ENCODE assay signal across 16 cellular contexts in the genomic region with DNA sequence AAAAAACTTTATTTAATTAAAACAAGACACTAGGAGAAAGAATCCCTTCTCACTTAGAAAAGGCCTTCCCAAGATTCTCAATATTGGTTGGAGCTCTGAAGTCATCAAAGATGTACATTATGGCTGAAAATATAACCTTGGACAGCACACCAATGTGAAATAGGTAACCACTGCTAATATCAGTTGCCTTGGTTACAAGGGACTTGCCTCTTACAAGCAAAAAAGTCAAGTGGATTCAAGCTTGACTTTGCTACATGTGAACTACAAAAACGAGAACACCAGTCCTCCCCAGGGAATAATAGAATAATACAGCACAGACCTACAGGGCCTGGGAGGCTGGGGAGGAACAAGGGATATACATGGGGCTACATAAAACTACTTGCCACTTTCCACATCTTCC. TPM values are rescaled to one million over a fixed set of nuclear protein-coding genes. Genes with fewer than 3 reads are reported as not detected.
DNase-seq lines count a peak whose midpoint lies in the region; ATAC-seq and TF ChIP-seq lines count a peak whose summit lies in the region.
"Had no signal": no experiment of that assay in that cellular context is flagged by ENCODE, and none has a peak within 500 bp of the region (broad histone marks: within the 10 kb centered on the region; RNA-seq: fewer than 3 reads in every experiment).

No MANE protein-coding gene starts in this region.

- intact Hi-C loops in breast epithelium (cut with DNase I; ENCODE audit: low total_unique reads): no loop called here

- TF ChIP-seq POLR2A in breast epithelium (IDR thresholded peaks at IDR 0.05): no peak

- no peak for TF ChIP-seq CTCF in breast epithelium (IDR thresholded peaks at IDR 0.05)

- H3K4me3 Mint-ChIP-seq in T-helper 2 cell treated with Interferon-gamma antibody and Interleukin-4, amounts not matched to agents 5 μg/mL and 100 μg/mL, for 36 hours: no peak overlapping the region
- H3K4me3 Mint-ChIP-seq: activated CD4-positive, alpha-beta memory T cell treated with anti-CD3 and anti-CD28 coated beads for 36 hours had no signal

- H3K4me3 ChIP-seq in breast epithelium: no peak overlapping the region

- H3K4me1 Mint-ChIP-seq in T-helper 2 cell treated with Interferon-gamma antibody and Interleukin-4, amounts not matched to agents 5 μg/mL and 100 μg/mL, for 36 hours (ENCODE audit: low read depth): no peaks in the 10 kb centered on the region

- no peaks in the 10 kb centered on the region for H3K36me3 Mint-ChIP-seq in T-helper 2 cell treated with Interferon-gamma antibody and Interleukin-4, amounts not matched to agents 5 μg/mL and 100 μg/mL, for 36 hours (ENCODE audit: low read depth)
- H3K36me3 Mint-ChIP-seq: activated CD4-positive, alpha-beta memory T cell treated with anti-CD3 and anti-CD28 coated beads for 36 hours had no signal

- peak; percentile 69 for ATAC-seq in HG02678 (IDR thresholded peaks at IDR 0.05; ENCODE audit: unreplicated experiment)
- peak; percentile 70 for ATAC-seq in HG03520 (IDR thresholded peaks at IDR 0.05; ENCODE audit: unreplicated experiment)

- no peaks in the 10 kb centered on the region for H3K9me3 Mint-ChIP-seq in T-helper 2 cell treated with Interferon-gamma antibody and Interleukin-4, amounts not matched to agents 5 μg/mL and 100 μg/mL, for 36 hours
- H3K9me3 Mint-ChIP-seq: activated CD4-positive, alpha-beta memory T cell treated with anti-CD3 and anti-CD28 coated beads for 36 hours had no signal

- H3K9me3 ChIP-seq in breast epithelium: no peaks in the 10 kb centered on the region

- no peaks in the 10 kb centered on the region for H3K4me1 ChIP-seq in breast epithelium

- H3K27me3 Mint-ChIP-seq in T-helper 2 cell treated with Interferon-gamma antibody and Interleukin-4, amounts not matched to agents 5 μg/mL and 100 μg/mL, for 36 hours (ENCODE audit: low read depth): peaks cover 3% of the 10 kb centered on the region

- H3K27ac ChIP-seq in breast epithelium: no peak overlapping the region
- H3K27ac ChIP-seq: HL-60, RWPE1 had no signal

- no peaks in the 10 kb centered on the region for H3K36me3 ChIP-seq in breast epithelium

- no peak overlapping the region for H3K27ac Mint-ChIP-seq in T-helper 2 cell treated with Interferon-gamma antibody and Interleukin-4, amounts not matched to agents 5 μg/mL and 100 μg/mL, for 36 hours
- H3K27ac Mint-ChIP-seq: activated CD4-positive, alpha-beta memory T cell treated with anti-CD3 and anti-CD28 coated beads for 36 hours had no signal

- peak; percentile 29 for DNase-seq in NCI-H748 (lab: John Stamatoyannopoulos, UW; ENCODE audit: unreplicated experiment)
- no peak for DNase-seq in NCI-H748 treated with DMSO at 0.1 percent for 48 hours (lab: John Stamatoyannopoulos, UW)
- no peak for DNase-seq in hepatic stellate cell (ENCODE audit: low spot score)
- no peak for DNase-seq in AML-193 (lab: John Stamatoyannopoulos, UW)
- no peak for DNase-seq in T-helper 2 cell treated with Interferon-gamma antibody and Interleukin-4, amounts not matched to agents 5 μg/mL and 100 μg/mL, for 36 hours (ENCODE audit: low spot score)
- DNase-seq in breast epithelium (ENCODE audit: low spot score in 2 of 2): no peak
- DNase-seq: activated CD4-positive, alpha-beta memory T cell treated with anti-CD3 and anti-CD28 coated beads for 36 hours; activated effector memory CD4-positive, alpha-beta T cell treated with anti-CD3 and anti-CD28 coated beads, Interleukin-2, amount 50 U/mL, for 16 hours; DND-41; effector memory CD4-positive, alpha-beta T cell; foreskin melanocyte; NCI-H524 treated with DMSO at 0.1 percent for 48 hours had no signal

- no peaks in the 10 kb centered on the region for H3K27me3 ChIP-seq in breast epithelium

RNA-seq across cellular contexts. Expression of a gene that starts 46.1 kb away (rescaled TPM):
- total RNA-seq in breast epithelium: 10 to 100 TPM; 34.4 to 44.9 (median 37.8) TPM
